Comparison of ENCODE assay signal across 8 cellular contexts in the genomic region with DNA sequence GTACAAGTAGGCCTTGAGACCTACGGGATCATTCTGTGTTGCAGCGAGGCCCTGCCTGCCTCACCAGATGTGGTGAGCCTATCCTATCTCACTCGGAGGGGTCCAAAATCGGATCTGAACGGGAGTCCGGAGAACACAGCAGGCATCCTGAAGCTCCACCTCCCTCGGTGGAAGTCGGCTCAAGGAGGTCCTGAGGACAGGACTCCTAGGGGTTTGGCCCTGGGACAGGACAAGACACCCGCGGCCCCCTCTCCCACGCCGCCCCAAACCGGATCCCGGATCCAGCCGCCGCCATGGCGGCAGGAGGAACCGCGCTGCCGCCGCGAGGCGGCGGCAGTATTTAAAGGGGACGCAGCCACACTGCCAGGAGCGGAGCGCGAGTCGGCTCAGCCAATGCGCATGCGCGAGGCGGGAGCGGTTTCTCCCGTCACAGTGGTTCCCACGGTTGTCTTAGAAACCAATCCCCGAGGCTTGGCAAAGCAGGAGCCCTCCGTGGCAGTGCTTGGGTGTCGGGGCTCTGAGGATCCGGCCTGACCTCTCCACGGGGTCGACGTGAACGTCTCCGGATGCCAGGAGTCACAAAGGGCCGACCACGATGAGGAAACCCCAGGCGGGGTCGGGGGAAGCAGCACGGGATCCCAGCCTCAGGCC.
DNase-seq lines count a peak whose midpoint lies in the region; ATAC-seq, FAIRE-seq and TF ChIP-seq lines count a peak whose summit lies in the region.
"Not testable (repeated sequence)": the region's sequence is repeated elsewhere in the genome, so short reads cannot be mapped to it uniquely, and the experiment has no call there.

No MANE protein-coding gene starts in this region.

- not testable (repeated sequence) for H3K27me3 ChIP-seq in fibroblast of lung (ENCODE audit: control insufficient read depth, insufficient read depth, low read length)

- not testable (repeated sequence) for H3K36me3 ChIP-seq in fibroblast of lung (ENCODE audit: control insufficient read depth, insufficient read depth, low read length)

- POLR2A ChIA-PET in naive thymus-derived CD8-positive, alpha-beta T cell (lab: Charles Lee) = not testable (repeated sequence)

- not testable (repeated sequence) for H3K9ac ChIP-seq in fibroblast of lung (ENCODE audit: insufficient read depth, low read length)

- H3K27me3 Mint-ChIP-seq in naive thymus-derived CD8-positive, alpha-beta T cell = not testable (repeated sequence)

- ATAC-seq in GM21619 (IDR thresholded peaks at IDR 0.05; ENCODE audit: unreplicated experiment) = peak; percentile 100
- ATAC-seq in HG03575 (IDR thresholded peaks at IDR 0.05; ENCODE audit: extremely low read depth, insufficient number of reproducible peaks, low FRiP score, unreplicated experiment) = peak; percentile 74
- peak in 1 of 2 donors; percentile 85 for ATAC-seq in naive thymus-derived CD8-positive, alpha-beta T cell

- H3K9me3 ChIP-seq in fibroblast of lung (ENCODE audit: control insufficient read depth, insufficient read depth, low read depth, low read length) = not testable (repeated sequence)

- not testable (repeated sequence) for H3K9me3 Mint-ChIP-seq in naive thymus-derived CD8-positive, alpha-beta T cell

- H3K4me3 ChIP-seq in fibroblast of lung (replicated peaks in 1 of 4; ENCODE audit: control extremely low read depth in 1 of 4, insufficient read depth in 1 of 4, low read depth in 3 of 4, low read length in 4 of 4) = peak overlapping the region in 1 of 4 experiments; percentile 9

- not testable (repeated sequence) for FAIRE-seq in RCC 7860 (lab: Jason Lieb, UNC)

- not testable (repeated sequence) for H3K79me2 ChIP-seq in fibroblast of lung (ENCODE audit: control insufficient read depth, insufficient read depth, low read length)

- TF ChIP-seq CTCF in fibroblast of lung (conservative IDR thresholded peaks at IDR 0.05 in 1 of 2, IDR thresholded peaks at IDR 0.05 in 1 of 2; ENCODE audit: low read depth in 1 of 2, low read length in 2 of 2) = not testable (repeated sequence)

- H3K27ac Mint-ChIP-seq in naive thymus-derived CD8-positive, alpha-beta T cell = peak overlapping the region in 3 of 10 donors; percentile 11 to 43 (median 22)

- peaks cover 0 to 18% (median 5%) of the 10 kb centered on the region in 4 donors for H3K4me1 Mint-ChIP-seq in naive thymus-derived CD8-positive, alpha-beta T cell

- H2AFZ ChIP-seq in fibroblast of lung (ENCODE audit: low read length) = not testable (repeated sequence)

- H3K4me1 ChIP-seq in fibroblast of lung (ENCODE audit: control insufficient read depth, extremely low read depth, insufficient read depth, low read length) = not testable (repeated sequence)

- not testable (repeated sequence) for H3K27ac ChIP-seq in fibroblast of lung (ENCODE audit: insufficient read depth, low read length)

- DNase-seq in DMS 273 (lab: John Stamatoyannopoulos, UW; ENCODE audit: unreplicated experiment) (peak; percentile 31), RCC 7860 (ENCODE audit: low spot score) (peak; percentile 53), fibroblast of lung (ENCODE audit: low read depth in 2 of 2) (peak; percentile 50 to 70)
- peak; percentile 36 for DNase-seq in activated T-helper 9 cell treated with anti-CD3 and anti-CD28 coated beads, Interleukin-2, amount 50 U/mL, for 16 hours (ENCODE audit: low read depth)
- DNase-seq in naive thymus-derived CD8-positive, alpha-beta T cell = peak in 7 of 10 donors; percentile 22 to 72 (median 50)
- peak; percentile 41 for DNase-seq in stimulated activated CD8-positive, alpha-beta memory T cell treated with anti-CD3 and anti-CD28 coated beads, Interleukin-4, amount 100 ng/mL, for 24 hours (ENCODE audit: low read depth)

- not testable (repeated sequence) for H4K20me1 ChIP-seq in fibroblast of lung (ENCODE audit: control insufficient read depth, extremely low read depth, insufficient read depth, low read length)

- H3K36me3 Mint-ChIP-seq in naive thymus-derived CD8-positive, alpha-beta T cell = not testable (repeated sequence)

- not testable (repeated sequence) for H3K4me2 ChIP-seq in fibroblast of lung (ENCODE audit: extremely low read depth, insufficient read depth, low read length)

- peak overlapping the region in 8 of 10 donors; percentile 44 to 91 (median 73) for H3K4me3 Mint-ChIP-seq in naive thymus-derived CD8-positive, alpha-beta T cell
